Comparison of ENCODE assay signal across 15 cellular contexts in the genomic region with DNA sequence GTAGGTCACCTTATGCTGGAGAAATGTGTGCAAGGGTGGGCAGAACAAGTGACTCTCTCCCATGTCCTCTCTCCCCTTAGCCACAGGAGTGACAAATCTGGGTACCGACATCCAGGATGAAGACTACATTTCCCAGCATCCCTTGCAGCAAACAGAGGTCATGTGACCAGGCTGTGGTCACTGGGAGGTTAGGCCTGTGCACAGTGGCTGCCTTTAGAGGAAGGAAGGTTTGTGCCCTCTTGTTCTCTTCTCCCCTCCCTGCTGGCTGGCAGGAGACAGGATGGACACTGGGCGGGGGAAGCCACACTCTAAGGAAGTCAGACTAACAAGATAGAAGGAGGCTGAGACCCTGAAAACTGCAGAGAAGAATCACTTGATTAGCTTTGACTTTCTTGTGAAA.
DNase-seq lines count a peak whose midpoint lies in the region; ATAC-seq lines count a peak whose summit lies in the region.
"Had no signal": no experiment of that assay in that cellular context is flagged by ENCODE, and none has a peak within 500 bp of the region (broad histone marks: within the 10 kb centered on the region; RNA-seq: fewer than 3 reads in every experiment).

No MANE protein-coding gene starts in this region.

- H3K9me3 ChIP-seq in SJCRH30 (replicated peaks), result no peaks in the 10 kb centered on the region; the same call in 1 of the 2 replicates
- H3K9me3 ChIP-seq in mesenchymal stem cell (ENCODE audit: control insufficient read depth, low read length), result no peaks in the 10 kb centered on the region

- peak; percentile 11 for DNase-seq in EH (ENCODE audit: low read depth)
- peak; percentile 14 for DNase-seq in H4 (ENCODE audit: low spot score)
- DNase-seq in SJCRH30, result peak; percentile 47 to 66
- DNase-seq in iPS-NIHi7 (ENCODE audit: extremely low spot score), result peak; percentile 65
- DNase-seq in activated effector memory CD4-positive, alpha-beta T cell treated with anti-CD3 and anti-CD28 coated beads, Interleukin-2, amount 50 U/mL, for 16 hours, result no peak
- no peak for DNase-seq in kidney tubule cell (ENCODE audit: low spot score)
- no peak for DNase-seq in mesenchymal stem cell
- DNase-seq: activated naive CD8-positive, alpha-beta T cell treated with anti-CD3 and anti-CD28 coated beads, Interleukin-2, amount 50 U/mL, for 24 hours; DMS 273 treated with DMSO at 0.1 percent for 48 hours; effector memory CD4-positive, alpha-beta T cell; NCI-H226; substantia nigra had no signal

- H3K23ac ChIP-seq in mesenchymal stem cell (ENCODE audit: low read length in 2 of 2), result no peak overlapping the region

- no peak overlapping the region for H4K91ac ChIP-seq in mesenchymal stem cell (ENCODE audit: low read length)

- no peak overlapping the region for H3K9ac ChIP-seq in mesenchymal stem cell (ENCODE audit: low read length)

- WGBS in mesenchymal stem cell, result 79% methylated on average over 1 of the region's 2 CpGs

- no peak overlapping the region for H3K18ac ChIP-seq in mesenchymal stem cell (ENCODE audit: low read depth in 1 of 2, low read length in 2 of 2)

- H2BK5ac ChIP-seq in mesenchymal stem cell (ENCODE audit: low read depth, low read length, poor library complexity, severe bottlenecking), result no peak overlapping the region

- H3K4me1 ChIP-seq in SJCRH30 (peaks cover 51% of the 10 kb centered on the region), mesenchymal stem cell (ENCODE audit: control insufficient read depth, insufficient read depth, low read depth, low read length) (peaks cover 4% of the 10 kb centered on the region)

- no peak overlapping the region for H2BK15ac ChIP-seq in mesenchymal stem cell (ENCODE audit: low read depth, poor library complexity, severe bottlenecking)

- ATAC-seq in GM21786 (IDR thresholded peaks at IDR 0.05; ENCODE audit: unreplicated experiment), result no peak
- ATAC-seq: activated naive CD8-positive, alpha-beta T cell treated with anti-CD3 and anti-CD28 coated beads, Interleukin-2, amount 50 U/mL, for 24 hours; naive thymus-derived CD4-positive, alpha-beta T cell had no signal

- H4K8ac ChIP-seq in mesenchymal stem cell (ENCODE audit: low read length), result no peak overlapping the region

- no peak overlapping the region for H2BK12ac ChIP-seq in mesenchymal stem cell (ENCODE audit: low read length in 2 of 2)

- no peak overlapping the region for H3K14ac ChIP-seq in mesenchymal stem cell (ENCODE audit: low read length in 2 of 2)

- H2AFZ ChIP-seq in mesenchymal stem cell (ENCODE audit: low read depth, low read length), result no peak overlapping the region
- H2AFZ ChIP-seq: hepatocyte had no signal

- H3K4me2 ChIP-seq in mesenchymal stem cell (ENCODE audit: low read length, poor library complexity, severe bottlenecking), result no peak overlapping the region
- H3K4me2 ChIP-seq: hepatocyte had no signal

- H3K36me3 ChIP-seq in SJCRH30 (no peaks in the 10 kb centered on the region), mesenchymal stem cell (ENCODE audit: control insufficient read depth in 1 of 2, insufficient read depth in 2 of 2, low read depth in 1 of 2, low read length in 2 of 2) (no peaks in the 10 kb centered on the region)

- no peak overlapping the region for H3K4ac ChIP-seq in mesenchymal stem cell (ENCODE audit: low read depth in 1 of 2, low read length in 2 of 2)

- H3K27ac ChIP-seq in SJCRH30, result no peak overlapping the region
- H3K27ac ChIP-seq in mesenchymal stem cell (ENCODE audit: low read length, poor library complexity, severe bottlenecking), result no peak overlapping the region
- H3K27ac ChIP-seq: hepatocyte had no signal

- H3K4me3 ChIP-seq in SJCRH30, result no peak overlapping the region
- H3K4me3 ChIP-seq in mesenchymal stem cell (ENCODE audit: insufficient read depth in 1 of 2, low read depth in 1 of 2, low read length in 2 of 2), result no peak overlapping the region
- H3K4me3 ChIP-seq: hepatocyte had no signal

- no peaks in the 10 kb centered on the region for H3K79me1 ChIP-seq in mesenchymal stem cell (replicated peaks; ENCODE audit: low read length, poor library complexity, severe bottlenecking)

- no peaks in the 10 kb centered on the region for H3K27me3 ChIP-seq in SJCRH30
- peaks cover 10 to 30% of the 10 kb centered on the region in 2 experiments for H3K27me3 ChIP-seq in mesenchymal stem cell (ENCODE audit: control insufficient read depth in 1 of 2, insufficient read depth in 1 of 2, low read length in 2 of 2)

- no peak overlapping the region for H2AK5ac ChIP-seq in mesenchymal stem cell (ENCODE audit: low read length, severe bottlenecking)

- no peak overlapping the region for H2BK120ac ChIP-seq in mesenchymal stem cell (ENCODE audit: low read depth, low read length)

Comparison
In these comparisons a context has a peak if more than half of its experiments do, and no peak if none do; other contexts are left out.
1. DNase-seq: peak in EH (single experiment), H4 (single experiment), SJCRH30 (2 of 2) and iPS-NIHi7 (single experiment); none in activated effector memory CD4-positive, alpha-beta T cell treated with anti-CD3 and anti-CD28 coated beads, Interleukin-2, amount 50 U/mL, for 16 hours (single experiment), kidney tubule cell (single experiment) and mesenchymal stem cell (single experiment).